Comparison of ENCODE assay signal across 19 cellular contexts in genomic region chr16:15807603-15808009, GRCh38. TPM values are rescaled to one million over a fixed set of nuclear protein-coding genes. Genes with fewer than 3 reads are reported as not detected.
DNase-seq lines count a peak whose midpoint lies in the region; ATAC-seq, FAIRE-seq and TF ChIP-seq lines count a peak whose summit lies in the region.
"Had no signal": no experiment of that assay in that cellular context is flagged by ENCODE, and none has a peak within 500 bp of the region (broad histone marks: within the 10 kb centered on the region; RNA-seq: fewer than 3 reads in every experiment).

No MANE protein-coding gene starts in this region.

- no peaks in the 10 kb centered on the region for H3K9me3 ChIP-seq in HEK293 (ENCODE audit: control insufficient read depth, insufficient read depth, low read depth, low read length)
- H3K9me3 ChIP-seq in ascending aorta = no peaks in the 10 kb centered on the region
- no peaks in the 10 kb centered on the region for H3K9me3 ChIP-seq in sigmoid colon
- H3K9me3 ChIP-seq: BE2C, prostate gland, upper lobe of left lung had no signal

- no peak for TF ChIP-seq POLR2A in sigmoid colon (IDR thresholded peaks at IDR 0.05)

- DNase-seq in ascending aorta (ENCODE audit: low spot score in 2 of 2) = peak; percentile 42 to 90
- DNase-seq in hepatic stellate cell (ENCODE audit: low spot score) = peak; percentile 61
- peak; percentile 88 for DNase-seq in sigmoid colon
- no peak for DNase-seq in AG20443 (ENCODE audit: low spot score)
- no peak for DNase-seq in frontal cortex (ENCODE audit: low spot score in 2 of 2)
- DNase-seq: activated CD4-positive, CD25-positive, alpha-beta regulatory T cell; activated CD8-positive, alpha-beta memory T cell treated with anti-CD3 and anti-CD28 coated beads, Interleukin-2, amount 50 U/mL, for 48 hours; BE2C; NCI-H1694; NCI-H524; PC-9; stimulated activated CD4-positive, alpha-beta T cell treated with anti-CD3 and anti-CD28 coated beads, Interleukin-1b, Interleukin-23, amount 100 ng/mL, for 48 hours had no signal

- no peaks in the 10 kb centered on the region for H3K36me3 ChIP-seq in HEK293 (ENCODE audit: control insufficient read depth in 2 of 2, insufficient read depth in 1 of 2, low read length in 2 of 2)
- H3K36me3 ChIP-seq in ascending aorta = peaks cover 20% of the 10 kb centered on the region in 2 donors
- H3K36me3 ChIP-seq in sigmoid colon = peaks cover 0 to 76% (median 14%) of the 10 kb centered on the region in 4 donors
- H3K36me3 ChIP-seq: BE2C, prostate gland, upper lobe of left lung had no signal

- WGBS in sigmoid colon, 2 donors = 52 to 71% methylated on average over 11 of the region's 11 CpGs

- POLR2A ChIA-PET in HEK293 (lab: Yijun Ruan, JAX) = no interaction called here

- TF ChIP-seq EP300 in sigmoid colon (IDR thresholded peaks at IDR 0.05) = peak in 1 of 4 donors; percentile 29

- ATAC-seq in HG03469 (IDR thresholded peaks at IDR 0.05; ENCODE audit: unreplicated experiment) (no peak), GM18909 (IDR thresholded peaks at IDR 0.05; ENCODE audit: poor library complexity, unreplicated experiment) (no peak)

- no peak overlapping the region for H3K27ac ChIP-seq in HEK293 (ENCODE audit: extremely low read depth, low read depth, low read length)
- peak overlapping the region; percentile 85 to 92 for H3K27ac ChIP-seq in ascending aorta
- H3K27ac ChIP-seq in sigmoid colon = peak overlapping the region; percentile 79 to 98 (median 90)
- H3K27ac ChIP-seq: KMS-11, PC-9, upper lobe of left lung had no signal

- no peak for FAIRE-seq in frontal cortex (lab: Jason Lieb, UNC)
- FAIRE-seq: GM12892 had no signal

- H3K27me3 ChIP-seq in ascending aorta (no peaks in the 10 kb centered on the region), sigmoid colon (no peaks in the 10 kb centered on the region)
- H3K27me3 ChIP-seq: BE2C, upper lobe of left lung had no signal

- intact Hi-C loops in ascending aorta (cut with DNase I) (loop anchor here (1.0 kb wide), 2 partner anchors 18 to 37 kb away; no protein-coding TSS in a partner anchor), sigmoid colon (cut with DNase I) (no loop called here)

- CTCF ChIA-PET in HEK293 (lab: Yijun Ruan, JAX) = interaction anchor here (1.3 kb wide), 1 partner anchor 30 kb away, joined by 7 read pairs; no protein-coding TSS in a partner anchor

- TF ChIP-seq CTCF in HEK293 (tag by site-specific recombination; IDR thresholded peaks at IDR 0.05) (no peak), ascending aorta (IDR thresholded peaks at IDR 0.05) (no peak), sigmoid colon (IDR thresholded peaks at IDR 0.05) (no peak)

- no peak overlapping the region for H3K4me3 ChIP-seq in HEK293 (ENCODE audit: low read depth, low read length)
- peak overlapping the region in 1 of 2 donors; percentile 4 for H3K4me3 ChIP-seq in ascending aorta
- peak overlapping the region in 1 of 4 donors; percentile 18 for H3K4me3 ChIP-seq in sigmoid colon
- H3K4me3 ChIP-seq: PC-9, prostate gland, upper lobe of left lung had no signal

- H3K4me1 ChIP-seq in HEK293 (ENCODE audit: control insufficient read depth, insufficient read depth, low read length) (no peaks in the 10 kb centered on the region), ascending aorta (peaks cover 40 to 81% of the 10 kb centered on the region in 2 donors), sigmoid colon (peaks cover 0 to 100% (median 94%) of the 10 kb centered on the region in 4 donors)
- H3K4me1 ChIP-seq: BE2C had no signal

TF ChIP-seq in HEK293, 187 proteins besides CTCF, POLR2A, EP300 and RAD21:
- TF ChIP-seq GLIS1 (tag by site-specific recombination; IDR thresholded peaks at IDR 0.05) (peak; percentile 90), ZNF830 (tag by site-specific recombination; IDR thresholded peaks at IDR 0.05; ENCODE audit: low read depth) (no peak), ZNF843 (tag by site-specific recombination; IDR thresholded peaks at IDR 0.05) (no peak), HOXC10 (CRISPR knock-in tag; IDR thresholded peaks at IDR 0.05) (no peak), SCRT2 (tag by site-specific recombination; IDR thresholded peaks at IDR 0.05) (no peak), ZNF221 (tag by site-specific recombination; IDR thresholded peaks at IDR 0.05; ENCODE audit: borderline replicate concordance) (no peak), ZNF76 (tag by site-specific recombination; IDR thresholded peaks at IDR 0.05; ENCODE audit: borderline replicate concordance, low read depth) (no peak), KLF1 (tag by site-specific recombination; IDR thresholded peaks at IDR 0.05) (peak; percentile 20; the same call in 1 of the 2 replicates), ZNF394 (tag by site-specific recombination; IDR thresholded peaks at IDR 0.05; ENCODE audit: borderline replicate concordance) (no peak), ZNF341 (tag by site-specific recombination; IDR thresholded peaks at IDR 0.05; ENCODE audit: low read depth) (peak; percentile 40; the same call in 1 of the 2 replicates), ZIC2 (tag by site-specific recombination; IDR thresholded peaks at IDR 0.05) (peak; percentile 100)

RNA-seq across cellular contexts. Expression of gene MYH11, which starts 49.2 kb away (rescaled TPM):
- total RNA-seq in ascending aorta (694 TPM), sigmoid colon (over 10,000 TPM in 1 of 4 donors, 1,000 to 10,000 TPM in 3; 4,282 to 11,818 (median 7,071) TPM), frontal cortex (1.2 TPM)
- polyA plus RNA-seq in sigmoid colon = 100 to 1,000 TPM in 1 of 3 donors, 10 to 100 TPM in 1, 1 to 10 TPM in 1; 5.1 to 262 (median 31.8) TPM

Comparison
In these comparisons a context has a peak if more than half of its experiments do, and no peak if none do; other contexts are left out.
1. DNase-seq: peak in ascending aorta (2 of 2), hepatic stellate cell (single experiment) and sigmoid colon (single experiment); none in AG20443 (single experiment) and frontal cortex (0 of 2).
2. RNA of gene MYH11, which starts 49.2 kb away (total RNA-seq): 4,282 to 11,818 TPM in sigmoid colon and 694 TPM in ascending aorta (single experiment); 1.2 TPM in frontal cortex (single experiment); every median in the first group is over 100 times any median in the second.